In genomic region chr2:118535171-118535817, GRCh38 we compare ENCODE assay signal across 22 cellular contexts.
A peak's percentile ranks its signal among the peaks of the same experiment; 100 is the strongest.
DNase-seq lines count a peak whose midpoint lies in the region; ATAC-seq and TF ChIP-seq lines count a peak whose summit lies in the region.
"Had no signal": no experiment of that assay in that cellular context is flagged by ENCODE, and none has a peak within 500 bp of the region (broad histone marks: within the 10 kb centered on the region; RNA-seq: fewer than 3 reads in every experiment).

No MANE protein-coding gene starts in this region.

- peaks cover 26% of the 10 kb centered on the region for H3K4me1 Mint-ChIP-seq in WTC11
- H3K4me1 Mint-ChIP-seq: CD8-positive, alpha-beta memory T cell had no signal

- H3K27me3 ChIP-seq in mammary epithelial cell (ENCODE audit: insufficient read depth, low read length) (peaks cover 3% of the 10 kb centered on the region), breast epithelium (no peaks in the 10 kb centered on the region), aorta (ENCODE audit: control insufficient read depth in 1 of 2, insufficient read depth in 2 of 2, low read length in 1 of 2) (peaks cover 0 to 2% of the 10 kb centered on the region in 2 donors)
- H3K27me3 ChIP-seq: Peyer's patch, SJSA1 had no signal

- peak; percentile 2 to 9 for TF ChIP-seq CTCF in mammary epithelial cell (conservative IDR thresholded peaks at IDR 0.05 in 1 of 2, IDR thresholded peaks at IDR 0.05 in 1 of 2; ENCODE audit: extremely low read depth in 1 of 2, insufficient read depth in 1 of 2, low read depth in 1 of 2, low read length in 2 of 2)
- TF ChIP-seq CTCF in breast epithelium (IDR thresholded peaks at IDR 0.05), result no peak
- TF ChIP-seq CTCF in WTC11 (IDR thresholded peaks at IDR 0.05), result no peak

- BruUV-seq in mammary epithelial cell (replicated peaks; lab: Mats Ljungman, UMichigan), result no TSS peak

- no peak for TF ChIP-seq POLR2A in breast epithelium (IDR thresholded peaks at IDR 0.05)

- DNase-seq in mammary epithelial cell (no peak), breast epithelium (ENCODE audit: low spot score in 2 of 2) (no peak), WTC11 (ENCODE audit: low spot score) (no peak), left colon (no peak), aorta (no peak)
- DNase-seq: 8988T; Calu3; CD8-positive, alpha-beta memory T cell; DMS153; HCEC 1CT; KBM-7; NCI-H1048; NCI-H1436 treated with DMSO at 0.1 percent for 48 hours; NCI-H1930; Peyer's patch had no signal

- H3K9ac ChIP-seq in mammary epithelial cell (ENCODE audit: insufficient read depth, low read length), result no peak overlapping the region

- no peaks in the 10 kb centered on the region for H3K9me3 ChIP-seq in mammary epithelial cell (replicated peaks; ENCODE audit: insufficient read depth, low read length)
- no peaks in the 10 kb centered on the region for H3K9me3 ChIP-seq in breast epithelium
- no peaks in the 10 kb centered on the region for H3K9me3 ChIP-seq in aorta (ENCODE audit: control insufficient read depth, low read length)
- H3K9me3 ChIP-seq: Peyer's patch, SJSA1 had no signal

- no peaks in the 10 kb centered on the region for H3K27me3 Mint-ChIP-seq in WTC11 (ENCODE audit: low read depth)

- H3K4me3 ChIP-seq in mammary epithelial cell (replicated peaks in 1 of 3; ENCODE audit: insufficient read depth in 1 of 3, low read depth in 2 of 3, low read length in 3 of 3) (no peak overlapping the region), breast epithelium (no peak overlapping the region), aorta (ENCODE audit: low read length in 2 of 2) (no peak overlapping the region)
- H3K4me3 ChIP-seq: Peyer's patch, SJSA1 had no signal

- no peaks in the 10 kb centered on the region for H4K20me1 ChIP-seq in mammary epithelial cell (ENCODE audit: insufficient read depth, low read length)

- POLR2A ChIA-PET in WTC11 (lab: Charles Lee), result no interaction called here

- CTCF ChIA-PET in mammary epithelial cell (lab: Charles Lee; ENCODE audit: low non-redundant PET) (interaction anchor here (0.7 kb wide), 1 partner anchor 1974 kb away, joined by 4 read pairs; no protein-coding TSS in a partner anchor), WTC11 (lab: Charles Lee) (interaction anchor here (0.6 to 1.2 kb wide), 3 partner anchors 27 to 320 kb away, joined by 3 to 4 read pairs (median 3); no protein-coding TSS in a partner anchor)

- dilution Hi-C loops in mammary epithelial cell (cut with HindIII; ENCODE audit: low sequenced_read_pairs), result no loop called here

- peaks cover 3% of the 10 kb centered on the region; the same call in 1 of the 2 replicates for H3K9me3 Mint-ChIP-seq in WTC11
- H3K9me3 Mint-ChIP-seq: CD8-positive, alpha-beta memory T cell had no signal

- WGBS in mammary epithelial cell (ENCODE audit: low coverage, missing lambda C conversion rate), result 43% methylated on average over 7 of the region's 7 CpGs
- 67 to 78% methylated on average over 7 of the region's 7 CpGs for WGBS in aorta, 2 donors

- in situ Hi-C loops in mammary epithelial cell (cut with MboI; ENCODE audit: low sequenced_read_pairs in 2 of 2), result loop anchor here in 1 of 2 donors (10.0 kb wide), 1 partner anchor 320 kb away; no protein-coding TSS in a partner anchor

- H3K27ac Mint-ChIP-seq in WTC11, result no peak overlapping the region
- H3K27ac Mint-ChIP-seq: CD8-positive, alpha-beta memory T cell had no signal

- no peak overlapping the region for H3K4me2 ChIP-seq in mammary epithelial cell (ENCODE audit: insufficient read depth, low read depth, low read length)

- H3K4me1 ChIP-seq in mammary epithelial cell (ENCODE audit: insufficient read depth, low read length), result no peaks in the 10 kb centered on the region
- H3K4me1 ChIP-seq in breast epithelium, result no peaks in the 10 kb centered on the region
- no peaks in the 10 kb centered on the region for H3K4me1 ChIP-seq in aorta (ENCODE audit: control insufficient read depth in 1 of 2, insufficient read depth in 2 of 2, low read length in 2 of 2)
- H3K4me1 ChIP-seq: Peyer's patch, SJSA1 had no signal

- ATAC-seq in WTC11, result peak; percentile 64
- ATAC-seq in left colon, result peak; percentile 15
- peak; percentile 48 for ATAC-seq in aorta (ENCODE audit: low FRiP score)
- no peak for ATAC-seq in HG02852 (IDR thresholded peaks at IDR 0.05; ENCODE audit: unreplicated experiment)
- no peak for ATAC-seq in HG02642 (IDR thresholded peaks at IDR 0.05; ENCODE audit: poor library complexity, unreplicated experiment)
- ATAC-seq in HG02970 (IDR thresholded peaks at IDR 0.05; ENCODE audit: low FRiP score, unreplicated experiment), result no peak
- ATAC-seq: HepG2, Right ventricle myocardium inferior had no signal

- H3K36me3 Mint-ChIP-seq in WTC11, result no peaks in the 10 kb centered on the region
- H3K36me3 Mint-ChIP-seq: CD8-positive, alpha-beta memory T cell had no signal

- H3K36me3 ChIP-seq in mammary epithelial cell (ENCODE audit: insufficient read depth, low read length) (no peaks in the 10 kb centered on the region), breast epithelium (no peaks in the 10 kb centered on the region), aorta (ENCODE audit: control insufficient read depth in 1 of 2, insufficient read depth in 2 of 2, low read length in 1 of 2) (no peaks in the 10 kb centered on the region)
- H3K36me3 ChIP-seq: Peyer's patch, SJSA1 had no signal

- H3K27ac ChIP-seq in mammary epithelial cell (ENCODE audit: insufficient read depth, low read depth, low read length) (no peak overlapping the region), breast epithelium (no peak overlapping the region), aorta (ENCODE audit: low read depth in 1 of 2, low read length in 2 of 2) (no peak overlapping the region)
- H3K27ac ChIP-seq: C4-2B, Peyer's patch, SJSA1 had no signal

- no peak overlapping the region for H2AFZ ChIP-seq in mammary epithelial cell (ENCODE audit: low read depth, low read length)

- intact Hi-C loops in mammary epithelial cell (cut with micrococcal nuclease), result loop anchor here (10.0 kb wide), 1 partner anchor 160 kb away; no protein-coding TSS in a partner anchor
- intact Hi-C loops in breast epithelium (cut with DNase I; ENCODE audit: low total_unique reads), result no loop called here
- intact Hi-C loops in left colon (cut with DNase I, micrococcal nuclease), result no loop called here
- intact Hi-C loops in aorta (cut with DNase I), result loop anchor here in 1 of 2 donors (10.0 kb wide), 1 partner anchor 320 kb away; no protein-coding TSS in a partner anchor

- H3K4me3 Mint-ChIP-seq in WTC11, result no peak overlapping the region
- H3K4me3 Mint-ChIP-seq: CD8-positive, alpha-beta memory T cell had no signal

- no peaks in the 10 kb centered on the region for H3K79me2 ChIP-seq in mammary epithelial cell (ENCODE audit: insufficient read depth, low read length)

TF ChIP-seq in WTC11, 78 proteins besides CTCF, POLR2A, EP300 and RAD21 (continues in another document):
- TF ChIP-seq AR (CRISPR knock-in tag; IDR thresholded peaks at IDR 0.05) (no peak), ATF3 (CRISPR knock-in tag; conservative IDR thresholded peaks at IDR 0.05) (no peak), IRF2 (CRISPR knock-in tag; IDR thresholded peaks at IDR 0.05; ENCODE audit: borderline replicate concordance, low read depth) (no peak), GRHL2 (CRISPR knock-in tag; IDR thresholded peaks at IDR 0.05; ENCODE audit: insufficient replicate concordance, severe bottlenecking) (no peak)

Comparison
In these comparisons a context has a peak if more than half of its experiments do, and no peak if none do; other contexts are left out.
1. CTCF ChIP-seq: peak in mammary epithelial cell (2 of 2); none in breast epithelium (0 of 3) and WTC11 (single experiment).
2. ATAC-seq: peak in WTC11 (single experiment), left colon (single experiment) and aorta (single experiment); none in HG02852 (single experiment), HG02642 (single experiment) and HG02970 (single experiment).